8 cellular contexts compared by ENCODE assay signal in genomic region chr14:35879654-35880249, GRCh38. TPM values are rescaled to one million over a fixed set of nuclear protein-coding genes. Genes with fewer than 3 reads are reported as not detected.
A peak's percentile ranks its signal among the peaks of the same experiment; 100 is the strongest.
DNase-seq lines count a peak whose midpoint lies in the region; ATAC-seq and TF ChIP-seq lines count a peak whose summit lies in the region.

No MANE protein-coding gene starts in this region.

- no peak overlapping the region for H2AFZ ChIP-seq in OCI-LY7 (ENCODE audit: low read length)

- H3K27ac ChIP-seq in OCI-LY7 (ENCODE audit: low read depth, low read length, poor library complexity, severe bottlenecking), result no peak overlapping the region
- no peak overlapping the region for H3K27ac ChIP-seq in foreskin keratinocyte

- no peaks in the 10 kb centered on the region for H3K9me2 ChIP-seq in OCI-LY7 (ENCODE audit: insufficient read depth, low read length)

- H3K36me3 Mint-ChIP-seq in CD14-positive monocyte (no peaks in the 10 kb centered on the region), WTC11 (no peaks in the 10 kb centered on the region)
- H3K36me3 Mint-ChIP-seq in activated naive CD4-positive, alpha-beta T cell treated with anti-CD3 and anti-CD28 coated beads, Interleukin-2, amount 10 ng/mL, durations not matched to agents 7 days and 5 days, result no peaks in the 10 kb centered on the region
- H3K36me3 Mint-ChIP-seq in activated naive CD4-positive, alpha-beta T cell treated with anti-CD3 and anti-CD28 coated beads, Interleukin-2, amount 50 U/mL, for 72 hours, result no peaks in the 10 kb centered on the region

- ATAC-seq in GM21619 (IDR thresholded peaks at IDR 0.05; ENCODE audit: unreplicated experiment) (peak; percentile 49), foreskin keratinocyte (peak; percentile 26), WTC11 (no peak), HG03097 (IDR thresholded peaks at IDR 0.05; ENCODE audit: low FRiP score, unreplicated experiment) (no peak)
- ATAC-seq in activated naive CD4-positive, alpha-beta T cell treated with anti-CD3 and anti-CD28 coated beads, Interleukin-2, amount 50 U/mL, for 72 hours, result no peak

- H3K27ac Mint-ChIP-seq in CD14-positive monocyte (no peak overlapping the region), WTC11 (no peak overlapping the region)
- H3K27ac Mint-ChIP-seq in activated naive CD4-positive, alpha-beta T cell treated with anti-CD3 and anti-CD28 coated beads, Interleukin-2, amount 10 ng/mL, durations not matched to agents 7 days and 5 days, result no peak overlapping the region
- H3K27ac Mint-ChIP-seq in activated naive CD4-positive, alpha-beta T cell treated with anti-CD3 and anti-CD28 coated beads, Interleukin-2, amount 50 U/mL, for 72 hours, result no peak overlapping the region

- no peaks in the 10 kb centered on the region for H3K4me1 ChIP-seq in OCI-LY7 (ENCODE audit: insufficient read depth, low read length, poor library complexity, severe bottlenecking)
- H3K4me1 ChIP-seq in foreskin keratinocyte, result peaks cover 9% of the 10 kb centered on the region

- DNase-seq in CD14-positive monocyte (ENCODE audit: low spot score) (no peak), OCI-LY7 (ENCODE audit: low spot score) (peak; percentile 45), foreskin keratinocyte (peak in 1 of 2 donors; percentile 11), WTC11 (ENCODE audit: low spot score) (no peak)
- DNase-seq in activated naive CD4-positive, alpha-beta T cell treated with anti-CD3 and anti-CD28 coated beads, Interleukin-2, amount 10 ng/mL, durations not matched to agents 7 days and 5 days, result no peak
- DNase-seq in activated naive CD4-positive, alpha-beta T cell treated with anti-CD3 and anti-CD28 coated beads, Interleukin-2, amount 50 U/mL, for 72 hours (ENCODE audit: low spot score in 2 of 2), result no peak

- H3K27me3 Mint-ChIP-seq in CD14-positive monocyte (ENCODE audit: low read depth in 3 of 3) (peaks cover 0 to 3% (median 0%) of the 10 kb centered on the region in 3 donors), WTC11 (ENCODE audit: low read depth) (no peaks in the 10 kb centered on the region)
- peaks cover 8% of the 10 kb centered on the region for H3K27me3 Mint-ChIP-seq in activated naive CD4-positive, alpha-beta T cell treated with anti-CD3 and anti-CD28 coated beads, Interleukin-2, amount 10 ng/mL, durations not matched to agents 7 days and 5 days

- POLR2A ChIA-PET in OCI-LY7 (lab: Charles Lee) (interaction anchor here (0.5 to 1.0 kb wide), 3 partner anchors 12 to 708 kb away, joined by 3 to 4 read pairs (median 4); no protein-coding TSS in a partner anchor), WTC11 (lab: Charles Lee) (no interaction called here)

- no peaks in the 10 kb centered on the region for H3K9me3 ChIP-seq in OCI-LY7 (ENCODE audit: low read length)

- intact Hi-C loops in CD14-positive monocyte (cut with micrococcal nuclease), result no loop called here
- intact Hi-C loops in OCI-LY7 (cut with micrococcal nuclease; ENCODE audit: unreplicated experiment), result loop anchor here (10.0 kb wide), 2 partner anchors 185 to 495 kb away; no protein-coding TSS in a partner anchor

- no peak overlapping the region for H3K4me2 ChIP-seq in OCI-LY7 (ENCODE audit: low read length)

- H3K9me3 Mint-ChIP-seq in CD14-positive monocyte (no peaks in the 10 kb centered on the region), WTC11 (no peaks in the 10 kb centered on the region)
- H3K9me3 Mint-ChIP-seq in activated naive CD4-positive, alpha-beta T cell treated with anti-CD3 and anti-CD28 coated beads, Interleukin-2, amount 10 ng/mL, durations not matched to agents 7 days and 5 days, result no peaks in the 10 kb centered on the region
- no peaks in the 10 kb centered on the region for H3K9me3 Mint-ChIP-seq in activated naive CD4-positive, alpha-beta T cell treated with anti-CD3 and anti-CD28 coated beads, Interleukin-2, amount 50 U/mL, for 72 hours

- H3K36me3 ChIP-seq in OCI-LY7 (ENCODE audit: insufficient read depth, low read length), result no peaks in the 10 kb centered on the region

- no peak overlapping the region for H3K4me3 Mint-ChIP-seq in CD14-positive monocyte
- no peak overlapping the region for H3K4me3 Mint-ChIP-seq in activated naive CD4-positive, alpha-beta T cell treated with anti-CD3 and anti-CD28 coated beads, Interleukin-2, amount 10 ng/mL, durations not matched to agents 7 days and 5 days
- H3K4me3 Mint-ChIP-seq in WTC11, result no peak overlapping the region

- peak; percentile 33 for TF ChIP-seq CTCF in CD14-positive monocyte (IDR thresholded peaks at IDR 0.05)
- TF ChIP-seq CTCF in OCI-LY7 (conservative IDR thresholded peaks at IDR 0.05; ENCODE audit: low read length), result peak; percentile 86
- TF ChIP-seq CTCF in foreskin keratinocyte (conservative IDR thresholded peaks at IDR 0.05), result peak; percentile 71
- no peak for TF ChIP-seq CTCF in WTC11 (IDR thresholded peaks at IDR 0.05)

- H3K79me2 ChIP-seq in OCI-LY7 (ENCODE audit: insufficient read depth, low read depth, low read length), result no peaks in the 10 kb centered on the region

- H4K20me1 ChIP-seq in OCI-LY7 (ENCODE audit: insufficient read depth, low read length), result no peaks in the 10 kb centered on the region

- CTCF ChIA-PET in OCI-LY7 (lab: Charles Lee; ENCODE audit: unreplicated experiment) (no interaction called here), WTC11 (lab: Charles Lee) (interaction anchor here (0.6 to 2.3 kb wide), 10 partner anchors 18 to 674 kb away, joined by 3 to 19 read pairs (median 5); no protein-coding TSS in a partner anchor)
- CTCF ChIA-PET in activated naive CD4-positive, alpha-beta T cell treated with anti-CD3 and anti-CD28 coated beads, Interleukin-2, amount 10 ng/mL, durations not matched to agents 7 days and 5 days (lab: Charles Lee), result interaction anchor here (0.6 to 8.0 kb wide), 10 partner anchors 63 to 647 kb away, joined by 3 to 118 read pairs (median 3); no protein-coding TSS in a partner anchor

- H3K4me1 Mint-ChIP-seq in CD14-positive monocyte (peaks cover 13% of the 10 kb centered on the region), WTC11 (peaks cover 4% of the 10 kb centered on the region; the same call in 1 of the 2 replicates)
- peaks cover 14% of the 10 kb centered on the region for H3K4me1 Mint-ChIP-seq in activated naive CD4-positive, alpha-beta T cell treated with anti-CD3 and anti-CD28 coated beads, Interleukin-2, amount 10 ng/mL, durations not matched to agents 7 days and 5 days

- H3K4me3 ChIP-seq in OCI-LY7 (ENCODE audit: low read depth, low read length, poor library complexity, severe bottlenecking), result no peak overlapping the region

- H3K27me3 ChIP-seq in foreskin keratinocyte, result no peaks in the 10 kb centered on the region

- no TSS peak for BruUV-seq in OCI-LY7 (replicated peaks; lab: Mats Ljungman, UMichigan)

TF ChIP-seq in WTC11, 78 proteins besides CTCF, POLR2A, EP300 and RAD21 (continues in another document):
- TF ChIP-seq CREB1 (CRISPR knock-in tag; IDR thresholded peaks at IDR 0.05), result no peak
- TF ChIP-seq ZNF671 (CRISPR knock-in tag; IDR thresholded peaks at IDR 0.05), result no peak
- TF ChIP-seq, protein P1, sequence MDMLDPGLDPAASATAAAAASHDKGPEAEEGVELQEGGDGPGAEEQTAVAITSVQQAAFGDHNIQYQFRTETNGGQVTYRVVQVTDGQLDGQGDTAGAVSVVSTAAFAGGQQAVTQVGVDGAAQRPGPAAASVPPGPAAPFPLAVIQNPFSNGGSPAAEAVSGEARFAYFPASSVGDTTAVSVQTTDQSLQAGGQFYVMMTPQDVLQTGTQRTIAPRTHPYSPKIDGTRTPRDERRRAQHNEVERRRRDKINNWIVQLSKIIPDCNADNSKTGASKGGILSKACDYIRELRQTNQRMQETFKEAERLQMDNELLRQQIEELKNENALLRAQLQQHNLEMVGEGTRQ (CRISPR knock-in tag; IDR thresholded peaks at IDR 0.05), result no peak
- TF ChIP-seq SMAD3 (CRISPR knock-in tag; IDR thresholded peaks at IDR 0.05; ENCODE audit: borderline replicate concordance), result no peak
- TF ChIP-seq ZBTB21 (CRISPR knock-in tag; IDR thresholded peaks at IDR 0.05; ENCODE audit: borderline replicate concordance), result no peak
- TF ChIP-seq GABPB1 (CRISPR knock-in tag; IDR thresholded peaks at IDR 0.05), result no peak
- TF ChIP-seq, protein P2, sequence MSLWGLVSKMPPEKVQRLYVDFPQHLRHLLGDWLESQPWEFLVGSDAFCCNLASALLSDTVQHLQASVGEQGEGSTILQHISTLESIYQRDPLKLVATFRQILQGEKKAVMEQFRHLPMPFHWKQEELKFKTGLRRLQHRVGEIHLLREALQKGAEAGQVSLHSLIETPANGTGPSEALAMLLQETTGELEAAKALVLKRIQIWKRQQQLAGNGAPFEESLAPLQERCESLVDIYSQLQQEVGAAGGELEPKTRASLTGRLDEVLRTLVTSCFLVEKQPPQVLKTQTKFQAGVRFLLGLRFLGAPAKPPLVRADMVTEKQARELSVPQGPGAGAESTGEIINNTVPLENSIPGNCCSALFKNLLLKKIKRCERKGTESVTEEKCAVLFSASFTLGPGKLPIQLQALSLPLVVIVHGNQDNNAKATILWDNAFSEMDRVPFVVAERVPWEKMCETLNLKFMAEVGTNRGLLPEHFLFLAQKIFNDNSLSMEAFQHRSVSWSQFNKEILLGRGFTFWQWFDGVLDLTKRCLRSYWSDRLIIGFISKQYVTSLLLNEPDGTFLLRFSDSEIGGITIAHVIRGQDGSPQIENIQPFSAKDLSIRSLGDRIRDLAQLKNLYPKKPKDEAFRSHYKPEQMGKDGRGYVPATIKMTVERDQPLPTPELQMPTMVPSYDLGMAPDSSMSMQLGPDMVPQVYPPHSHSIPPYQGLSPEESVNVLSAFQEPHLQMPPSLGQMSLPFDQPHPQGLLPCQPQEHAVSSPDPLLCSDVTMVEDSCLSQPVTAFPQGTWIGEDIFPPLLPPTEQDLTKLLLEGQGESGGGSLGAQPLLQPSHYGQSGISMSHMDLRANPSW (CRISPR knock-in tag; conservative IDR thresholded peaks at IDR 0.05; ENCODE audit: low read depth), result no peak

RNA-seq across cellular contexts. Expression of gene BRMS1L, which starts 53.6 kb away (rescaled TPM):
- polyA plus RNA-seq in CD14-positive monocyte, result 1 to 10 TPM in 1 of 2 donors, under 1 TPM in 1; 0.86 to 1.7 TPM
- 4.5 and 7.8 TPM in 2 replicates for total RNA-seq in OCI-LY7 (2014; rRNA removed; shearing (Covaris generic))
- total RNA-seq in OCI-LY7 (2022), result 5.7 and 8.1 TPM in 2 replicates
- total RNA-seq in foreskin keratinocyte, result 10.1 and 11.6 TPM in 2 replicates
- 5.6 and 7.2 TPM in 2 replicates for polyA plus RNA-seq in foreskin keratinocyte
- total RNA-seq in WTC11 (2021), result 10.7 to 12.9 TPM (median 12.1 TPM) in 3 replicates
- 1 to 10 TPM; 5.1 to 5.7 TPM for total RNA-seq in activated naive CD4-positive, alpha-beta T cell treated with anti-CD3 and anti-CD28 coated beads, Interleukin-2, amount 50 U/mL, for 72 hours

Comparison
In these comparisons a context has a peak if more than half of its experiments do, and no peak if none do; other contexts are left out.
1. ATAC-seq: peak in GM21619 (single experiment) and foreskin keratinocyte (single experiment); none in WTC11 (single experiment), HG03097 (single experiment) and activated naive CD4-positive, alpha-beta T cell treated with anti-CD3 and anti-CD28 coated beads, Interleukin-2, amount 50 U/mL, for 72 hours (0 of 2).